ENCODE assay signal across 14 cellular contexts in the genomic region with DNA sequence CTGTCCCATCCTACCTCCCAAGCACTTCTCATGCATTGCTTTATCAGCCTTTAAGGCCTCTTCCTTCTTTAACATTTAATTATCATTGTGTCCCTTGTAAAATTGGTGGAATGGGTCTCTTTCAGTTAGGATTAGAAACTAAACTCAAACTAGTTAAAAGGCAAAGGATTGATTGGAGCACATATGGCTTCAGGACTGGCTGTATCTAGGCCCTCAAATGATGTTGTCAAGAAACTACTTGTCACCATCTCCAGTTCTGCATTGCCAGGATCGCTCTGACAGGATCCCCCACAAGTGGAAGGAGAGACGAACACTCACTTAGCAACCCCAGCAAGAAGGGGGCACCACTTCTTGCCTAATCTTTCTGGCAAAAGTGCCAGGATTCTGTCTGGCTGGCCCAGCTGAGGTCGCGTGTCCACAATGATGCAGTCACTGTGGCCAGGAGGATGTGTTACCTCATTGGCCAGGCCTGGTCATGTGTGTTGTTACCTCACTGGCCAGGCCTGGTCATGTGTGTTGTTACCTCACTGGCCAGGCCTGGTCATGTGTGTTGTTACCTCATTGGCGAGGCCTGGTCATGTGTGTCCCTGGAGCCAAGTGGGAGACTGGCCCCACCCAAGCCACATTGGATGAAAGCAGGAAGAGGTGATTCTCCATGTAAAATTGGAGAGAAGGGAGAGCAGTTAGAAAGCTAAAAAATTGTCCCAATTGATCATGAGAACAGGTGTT. TPM values are rescaled to one million over a fixed set of nuclear protein-coding genes. Genes with fewer than 3 reads are reported as not detected.
A peak's percentile ranks its signal among the peaks of the same experiment; 100 is the strongest.
DNase-seq lines count a peak whose midpoint lies in the region; ATAC-seq and TF ChIP-seq lines count a peak whose summit lies in the region.
"Had no signal": no experiment of that assay in that cellular context is flagged by ENCODE, and none has a peak within 500 bp of the region (broad histone marks: within the 10 kb centered on the region; RNA-seq: fewer than 3 reads in every experiment).

No MANE protein-coding gene starts in this region.

- H3K27me3 ChIP-seq in Caco-2 (replicated peaks; ENCODE audit: control insufficient read depth, insufficient read depth, low read length), result no peaks in the 10 kb centered on the region
- H3K27me3 ChIP-seq in thyroid gland, result no peaks in the 10 kb centered on the region

- POLR2A ChIA-PET in Caco-2 (lab: Charles Lee), result no interaction called here

- BruUV-seq in Caco-2 (replicated peaks; lab: Mats Ljungman, UMichigan), result no TSS peak

- H3K27me3 Mint-ChIP-seq in Caco-2 (ENCODE audit: insufficient read depth, unreplicated experiment) (no peaks in the 10 kb centered on the region), HFFc6 (ENCODE audit: insufficient read depth) (peaks cover 26% of the 10 kb centered on the region)
- H3K27me3 Mint-ChIP-seq in activated T-helper 17 cell treated with anti-CD3 and anti-CD28 coated beads, Interleukin-2, amount 50 U/mL, for 72 hours, result no peaks in the 10 kb centered on the region

- CTCF ChIA-PET in Caco-2 (lab: Charles Lee), result no interaction called here

- intact Hi-C loops in Caco-2 (cut with micrococcal nuclease; ENCODE audit: unreplicated experiment), result no loop called here
- intact Hi-C loops in thyroid gland (cut with DNase I), result no loop called here

- no peak for TF ChIP-seq CTCF in Caco-2 (IDR thresholded peaks at IDR 0.05; ENCODE audit: insufficient read depth in 1 of 2, low read depth in 1 of 2, low read length in 1 of 2, severe bottlenecking in 1 of 2, unreplicated experiment in 1 of 2)
- TF ChIP-seq CTCF in fibroblast of mammary gland (conservative IDR thresholded peaks at IDR 0.05; ENCODE audit: control insufficient read depth, insufficient read depth, low read depth, low read length), result no peak
- no peak for TF ChIP-seq CTCF in thyroid gland (IDR thresholded peaks at IDR 0.05)
- no peak for TF ChIP-seq CTCF in HFFc6 (IDR thresholded peaks at IDR 0.05)

- DNase-seq in Caco-2 (peak; percentile 60 to 66), fibroblast of mammary gland (ENCODE audit: low read depth) (peak; percentile 7), thyroid gland (peak in 1 of 2 donors; percentile 49), hepatic stellate cell (ENCODE audit: low spot score) (no peak), HFFc6 (no peak), COR-L47 (lab: John Stamatoyannopoulos, UW) (no peak)
- DNase-seq: CD4-positive, CD25-positive, alpha-beta regulatory T cell; DMS153; DND-41; GDM1; KG1 had no signal

- peak overlapping the region; percentile 76 to 84 (median 79) for H3K27ac ChIP-seq in thyroid gland

- H3K9me3 Mint-ChIP-seq in Caco-2 (ENCODE audit: unreplicated experiment) (no peaks in the 10 kb centered on the region), HFFc6 (no peaks in the 10 kb centered on the region)
- no peaks in the 10 kb centered on the region for H3K9me3 Mint-ChIP-seq in activated T-helper 17 cell treated with anti-CD3 and anti-CD28 coated beads, Interleukin-2, amount 50 U/mL, for 72 hours
- H3K9me3 Mint-ChIP-seq: CD4-positive, CD25-positive, alpha-beta regulatory T cell had no signal

- ATAC-seq in activated T-helper 17 cell treated with anti-CD3 and anti-CD28 coated beads, Interleukin-2, amount 50 U/mL, for 72 hours (replicated peaks), result peak; percentile 11

- H3K27ac Mint-ChIP-seq in Caco-2 (ENCODE audit: unreplicated experiment) (peak overlapping the region; percentile 90), HFFc6 (no peak overlapping the region)
- H3K27ac Mint-ChIP-seq in activated T-helper 17 cell treated with anti-CD3 and anti-CD28 coated beads, Interleukin-2, amount 50 U/mL, for 72 hours, result no peak overlapping the region
- H3K27ac Mint-ChIP-seq: CD4-positive, CD25-positive, alpha-beta regulatory T cell had no signal

- H3K4me3 Mint-ChIP-seq in Caco-2 (ENCODE audit: unreplicated experiment) (no peak overlapping the region), HFFc6 (no peak overlapping the region)
- H3K4me3 Mint-ChIP-seq in activated T-helper 17 cell treated with anti-CD3 and anti-CD28 coated beads, Interleukin-2, amount 50 U/mL, for 72 hours, result no peak overlapping the region
- H3K4me3 Mint-ChIP-seq: CD4-positive, CD25-positive, alpha-beta regulatory T cell had no signal

- H3K9me3 ChIP-seq in Caco-2 (no peaks in the 10 kb centered on the region), thyroid gland (no peaks in the 10 kb centered on the region)

- H3K4me3 ChIP-seq in Caco-2 (ENCODE audit: low read depth, low read length) (no peak overlapping the region), fibroblast of mammary gland (ENCODE audit: control insufficient read depth, low read depth, low read length) (no peak overlapping the region), thyroid gland (replicated peaks in 1 of 3) (no peak overlapping the region)

- H3K4me1 ChIP-seq in Caco-2, result peaks cover 69% of the 10 kb centered on the region
- H3K4me1 ChIP-seq in thyroid gland, result peaks cover 37 to 48% of the 10 kb centered on the region in 2 donors

- WGBS in thyroid gland, 2 donors, result 97 to 99% methylated on average over 5 of the region's 5 CpGs

- peaks cover 8% of the 10 kb centered on the region for H3K36me3 Mint-ChIP-seq in Caco-2 (ENCODE audit: insufficient read depth, unreplicated experiment)
- no peaks in the 10 kb centered on the region for H3K36me3 Mint-ChIP-seq in activated T-helper 17 cell treated with anti-CD3 and anti-CD28 coated beads, Interleukin-2, amount 50 U/mL, for 72 hours (ENCODE audit: low read depth)
- H3K36me3 Mint-ChIP-seq in HFFc6 (ENCODE audit: low read depth), result no peaks in the 10 kb centered on the region
- H3K36me3 Mint-ChIP-seq: CD4-positive, CD25-positive, alpha-beta regulatory T cell had no signal

- peaks cover 60% of the 10 kb centered on the region for H3K4me1 Mint-ChIP-seq in Caco-2 (ENCODE audit: low read depth, unreplicated experiment)
- no peaks in the 10 kb centered on the region for H3K4me1 Mint-ChIP-seq in activated T-helper 17 cell treated with anti-CD3 and anti-CD28 coated beads, Interleukin-2, amount 50 U/mL, for 72 hours
- H3K4me1 Mint-ChIP-seq in HFFc6 (ENCODE audit: low read depth), result no peaks in the 10 kb centered on the region
- H3K4me1 Mint-ChIP-seq: CD4-positive, CD25-positive, alpha-beta regulatory T cell had no signal

- no peaks in the 10 kb centered on the region for H3K36me3 ChIP-seq in Caco-2 (ENCODE audit: control insufficient read depth, insufficient read depth, low read length)
- H3K36me3 ChIP-seq in thyroid gland, result no peaks in the 10 kb centered on the region

- TF ChIP-seq POLR2A in thyroid gland (IDR thresholded peaks at IDR 0.05), result no peak

RNA-seq across cellular contexts. Expression of a gene that starts 5.0 kb away (rescaled TPM):
- total RNA-seq in Caco-2 (2022) (2.1 and 3.0 TPM in 2 replicates), thyroid gland (10 to 100 TPM in 1 of 4 donors, not detected in 3; 15.2 TPM)
- not detected for total RNA-seq in activated T-helper 17 cell treated with anti-CD3 and anti-CD28 coated beads, Interleukin-2, amount 50 U/mL, for 72 hours
- total RNA-seq in HFFc6 (2021; fragmentation: NEBNext Ultra II Directional; extraction: Animal tissue kit (Norgen Biotek cat#: 25700)), result not detected
- total RNA-seq: A673; CD4-positive, CD25-positive, alpha-beta regulatory T cell; LHCN-M2 had no signal

RNA-seq across cellular contexts. Expression of a gene that starts 22.7 kb away (rescaled TPM):
- total RNA-seq in Caco-2 (2022) (665 and 758 TPM in 2 replicates), thyroid gland (100 to 1,000 TPM; 149 to 287 (median 221) TPM)
- 10 to 100 TPM; 21.6 to 32.5 TPM for total RNA-seq in activated T-helper 17 cell treated with anti-CD3 and anti-CD28 coated beads, Interleukin-2, amount 50 U/mL, for 72 hours
- 100 to 1,000 TPM; 273 to 331 (median 317) TPM for total RNA-seq in HFFc6 (2021; fragmentation: NEBNext Ultra II Directional; extraction: Animal tissue kit (Norgen Biotek cat#: 25700))

Comparison
In these comparisons a context has a peak if more than half of its experiments do, and no peak if none do; other contexts are left out.
1. DNase-seq: peak in Caco-2 (2 of 2) and fibroblast of mammary gland (single experiment); none in hepatic stellate cell (single experiment), HFFc6 (single experiment) and COR-L47 (single experiment).
2. RNA of a gene that starts 22.7 kb away (total RNA-seq): 665 to 758 TPM in Caco-2, 273 to 331 TPM in HFFc6 and 149 to 287 TPM in thyroid gland; 21.6 to 32.5 TPM in activated T-helper 17 cell treated with anti-CD3 and anti-CD28 coated beads, Interleukin-2, amount 50 U/mL, for 72 hours; every median in the first group is over 4 times any median in the second.